Comparison of ENCODE assay signal across 17 cellular contexts in the genomic region with DNA sequence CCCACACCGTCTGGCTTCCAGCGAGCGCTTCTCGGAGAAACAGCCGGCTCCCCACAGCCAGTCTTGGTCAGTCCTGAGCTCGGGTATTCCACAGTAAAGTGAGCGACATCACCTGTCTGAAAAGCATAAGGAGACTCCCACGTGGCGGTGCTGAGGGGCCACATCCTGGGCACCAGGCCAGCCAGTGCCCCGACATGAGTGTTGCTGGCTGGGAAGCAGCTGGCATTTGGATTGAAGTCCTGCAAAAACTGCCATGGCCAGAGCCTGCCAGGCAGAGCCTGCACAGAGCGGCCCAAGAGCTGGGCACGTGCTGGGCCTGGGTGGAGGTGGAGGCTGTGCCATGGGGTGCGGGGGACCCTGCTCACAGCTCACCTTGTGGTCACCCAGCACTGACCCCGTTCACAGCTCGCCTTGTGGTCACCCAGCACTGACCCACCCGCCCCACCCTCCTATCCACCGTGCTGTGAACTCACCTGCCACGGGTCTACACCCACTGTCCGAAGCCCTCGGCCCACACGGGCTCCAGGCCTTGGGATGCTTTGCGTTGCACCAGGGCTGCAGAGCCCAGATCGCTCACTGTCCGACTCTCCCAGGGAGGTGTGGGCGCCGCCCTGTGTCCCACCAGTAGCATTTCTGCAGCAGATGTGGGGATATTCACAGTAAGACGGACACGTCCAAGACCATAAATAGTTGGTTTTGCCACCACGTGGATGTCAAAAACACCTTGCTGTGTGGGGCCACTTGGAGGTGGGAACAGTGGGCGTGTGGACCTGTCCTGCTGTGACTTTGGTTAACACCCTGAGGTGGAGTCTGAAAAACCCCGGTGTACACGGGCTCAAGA. TPM values are rescaled to one million over a fixed set of nuclear protein-coding genes. Genes with fewer than 3 reads are reported as not detected.
A peak's percentile ranks its signal among the peaks of the same experiment; 100 is the strongest.
DNase-seq lines count a peak whose midpoint lies in the region; ATAC-seq and TF ChIP-seq lines count a peak whose summit lies in the region.
"Had no signal": no experiment of that assay in that cellular context is flagged by ENCODE, and none has a peak within 500 bp of the region (broad histone marks: within the 10 kb centered on the region; RNA-seq: fewer than 3 reads in every experiment).

No MANE protein-coding gene starts in this region.

- H3T11ph ChIP-seq in H9 (ENCODE audit: low read length): no peak overlapping the region

- peaks cover 33 to 79% (median 73%) of the 10 kb centered on the region in 3 experiments; a peak in 6 of 7 replicates for H3K36me3 Mint-ChIP-seq in H9 (ENCODE audit: insufficient read depth in 1 of 3, low read depth in 3 of 3)

- H3K79me2 ChIP-seq in H9 (ENCODE audit: insufficient read depth, low read length): no peaks in the 10 kb centered on the region

- H2AFZ ChIP-seq in H9 (ENCODE audit: low read length): no peak overlapping the region

- no peak overlapping the region for H2BK15ac ChIP-seq in H9 (ENCODE audit: low read depth, low read length)

- intact Hi-C loops in Right ventricle myocardium inferior (cut with DNase I) (loop anchor here (5.0 kb wide), 1 partner anchor 56 kb away; a partner anchor contains a TSS), lower lobe of right lung (cut with DNase I) (no loop called here), upper lobe of right lung (cut with DNase I) (no loop called here)

- H3K4me3 ChIP-seq in right atrium auricular region (no peak overlapping the region), cardiac muscle cell (no peak overlapping the region), lower lobe of right lung (no peak overlapping the region), upper lobe of right lung (no peak overlapping the region)

- no peak overlapping the region for H2BK120ac ChIP-seq in H9 (ENCODE audit: low read depth, low read length, poor library complexity, severe bottlenecking)

- H3K23me2 ChIP-seq in H9 (ENCODE audit: insufficient read length, low read depth, low read length, poor library complexity, severe bottlenecking): no peaks in the 10 kb centered on the region

- H3K4me1 ChIP-seq in right atrium auricular region: peaks cover 0 to 29% of the 10 kb centered on the region in 2 donors
- peaks cover 18% of the 10 kb centered on the region for H3K4me1 ChIP-seq in cardiac muscle cell (ENCODE audit: low read depth)
- peaks cover 12% of the 10 kb centered on the region for H3K4me1 ChIP-seq in lower lobe of right lung
- H3K4me1 ChIP-seq in upper lobe of right lung: peaks cover 10% of the 10 kb centered on the region
- H3K4me1 ChIP-seq in H9 (ENCODE audit: insufficient read depth, low read length): no peaks in the 10 kb centered on the region
- H3K4me1 ChIP-seq: BE2C had no signal

- H2BK12ac ChIP-seq in H9 (ENCODE audit: insufficient read length, low read depth, low read length): no peak overlapping the region

- no peak overlapping the region for H4K5ac ChIP-seq in H9 (ENCODE audit: insufficient read length, low read depth, low read length)

- no peak overlapping the region for H4K8ac ChIP-seq in H9 (replicated peaks; ENCODE audit: insufficient read length, low read depth, low read length)

- DNase-seq in Right ventricle myocardium inferior (ENCODE audit: missing footprints) (no peak), right atrium auricular region (ENCODE audit: low spot score) (no peak), cardiac muscle cell (ENCODE audit: low read depth in 1 of 2, low spot score in 1 of 2) (no peak), lower lobe of right lung (no peak), upper lobe of right lung (peak; percentile 79), GM19238 (ENCODE audit: insufficient read length, low spot score) (no peak), H9 (no peak)
- DNase-seq: 8988T; BE2C; CD4-positive, alpha-beta T cell; NCI-H1105; NCI-H187; NCI-H2171 treated with DMSO at 0.1 percent for 48 hours; NCI-H446 treated with DMSO at 0.1 percent for 48 hours; NCI-H748 treated with DMSO at 0.1 percent for 48 hours had no signal

- no peak overlapping the region for H3K4ac ChIP-seq in H9 (ENCODE audit: low read depth, low read length)

- H3K9ac ChIP-seq in H9 (ENCODE audit: extremely low read depth, insufficient read length, low read length): no peak overlapping the region

- no peak overlapping the region for H3K56ac ChIP-seq in H9 (ENCODE audit: insufficient read length, low read depth, low read length)

- no peak overlapping the region for H2BK5ac ChIP-seq in H9 (ENCODE audit: insufficient read length, low read length)

- no peaks in the 10 kb centered on the region for H3K79me1 ChIP-seq in H9 (ENCODE audit: insufficient read depth, low read depth, low read length, poor library complexity, severe bottlenecking)

- no peaks in the 10 kb centered on the region for H3K9me3 Mint-ChIP-seq in H9
- H3K9me3 Mint-ChIP-seq: CD4-positive, alpha-beta T cell had no signal

- H2BK20ac ChIP-seq in H9 (ENCODE audit: low read depth, low read length, poor library complexity, severe bottlenecking): no peak overlapping the region

- H3K4me2 ChIP-seq in H9 (ENCODE audit: insufficient read depth, insufficient read length, low read length): no peak overlapping the region

- no CpG with 5 or more reads among the region's 32 CpGs for WGBS in H9 (ENCODE audit: extremely low coverage, insufficient read length, low lambda C conversion rate)

- no peak overlapping the region for H4K91ac ChIP-seq in H9 (ENCODE audit: insufficient read length, low read depth, low read length)

- ATAC-seq in Right ventricle myocardium inferior: peak; percentile 52
- ATAC-seq in lower lobe of right lung: peak; percentile 53 to 61
- ATAC-seq in upper lobe of right lung: peak; percentile 48
- no peak for ATAC-seq in GM21447 (IDR thresholded peaks at IDR 0.05; ENCODE audit: unreplicated experiment)
- ATAC-seq: HepG2 had no signal

- no peaks in the 10 kb centered on the region for H3K9me3 ChIP-seq in right atrium auricular region
- no peaks in the 10 kb centered on the region for H3K9me3 ChIP-seq in cardiac muscle cell (ENCODE audit: low read depth)
- H3K9me3 ChIP-seq in lower lobe of right lung: no peaks in the 10 kb centered on the region
- H3K9me3 ChIP-seq in upper lobe of right lung: no peaks in the 10 kb centered on the region
- H3K9me3 ChIP-seq in H9 (ENCODE audit: control insufficient read depth, low read depth, low read length): no peaks in the 10 kb centered on the region
- H3K9me3 ChIP-seq: BE2C had no signal

- H4K20me1 ChIP-seq in H9 (ENCODE audit: control insufficient read depth, insufficient read depth, insufficient read length): no peaks in the 10 kb centered on the region

- H2AK5ac ChIP-seq in H9 (ENCODE audit: insufficient read length, low read length): no peak overlapping the region

- no peaks in the 10 kb centered on the region for H3K4me1 Mint-ChIP-seq in H9

- H3K18ac ChIP-seq in H9 (ENCODE audit: insufficient read length, low read depth, low read length): no peak overlapping the region

- TF ChIP-seq CTCF in right atrium auricular region (IDR thresholded peaks at IDR 0.05): no peak
- no peak for TF ChIP-seq CTCF in cardiac muscle cell (IDR thresholded peaks at IDR 0.05; ENCODE audit: low read depth, low read length)
- no peak for TF ChIP-seq CTCF in lower lobe of right lung (IDR thresholded peaks at IDR 0.05)
- no peak for TF ChIP-seq CTCF in upper lobe of right lung (IDR thresholded peaks at IDR 0.05)
- no peak for TF ChIP-seq CTCF in H9 (conservative IDR thresholded peaks at IDR 0.05)

- H3K27ac ChIP-seq in right atrium auricular region: no peak overlapping the region
- H3K27ac ChIP-seq in cardiac muscle cell: peak overlapping the region; percentile 71
- H3K27ac ChIP-seq in lower lobe of right lung: no peak overlapping the region
- no peak overlapping the region for H3K27ac ChIP-seq in upper lobe of right lung
- H3K27ac ChIP-seq in H9 (ENCODE audit: insufficient read length, low read depth, low read length): no peak overlapping the region

- H3K27me3 ChIP-seq in right atrium auricular region (no peaks in the 10 kb centered on the region), cardiac muscle cell (no peaks in the 10 kb centered on the region), lower lobe of right lung (ENCODE audit: low read depth) (no peaks in the 10 kb centered on the region), upper lobe of right lung (no peaks in the 10 kb centered on the region), H9 (ENCODE audit: insufficient read depth, low read length) (no peaks in the 10 kb centered on the region)
- H3K27me3 ChIP-seq: BE2C had no signal

- H3K27me3 Mint-ChIP-seq in H9 (ENCODE audit: low read depth): no peaks in the 10 kb centered on the region
- H3K27me3 Mint-ChIP-seq: CD4-positive, alpha-beta T cell had no signal

- H3K27ac Mint-ChIP-seq in H9: 0 out of 7 replicates have a peak overlapping the region, but pooled peaks of 1 of the 3 experiments have one; percentile 87
- H3K27ac Mint-ChIP-seq: CD4-positive, alpha-beta T cell had no signal

- H3K14ac ChIP-seq in H9 (ENCODE audit: insufficient read depth, low read length): no peak overlapping the region

- H3K4me3 Mint-ChIP-seq in H9: no peak overlapping the region
- H3K4me3 Mint-ChIP-seq: CD4-positive, alpha-beta T cell had no signal

- H3K36me3 ChIP-seq in right atrium auricular region (peaks cover 29% of the 10 kb centered on the region), cardiac muscle cell (peaks cover 61% of the 10 kb centered on the region), lower lobe of right lung (peaks cover 12% of the 10 kb centered on the region), upper lobe of right lung (peaks cover 6% of the 10 kb centered on the region)
- H3K36me3 ChIP-seq: BE2C had no signal

- H3K23ac ChIP-seq in H9 (ENCODE audit: insufficient read length, low read depth, low read length): no peak overlapping the region

RNA-seq across cellular contexts. Expression of a gene that starts 48.8 kb away (rescaled TPM):
- total RNA-seq in Right ventricle myocardium inferior (91.1 TPM), right atrium auricular region (10 to 100 TPM; 68.3 to 89.6 TPM), cardiac muscle cell (54.3 and 59.3 TPM in 2 replicates), lower lobe of right lung (60.2 TPM), upper lobe of right lung (65.0 TPM), H9 (2021) (27.8 and 28.8 TPM in 2 replicates)
- polyA plus RNA-seq in cardiac muscle cell: 65.0 and 86.8 TPM in 2 replicates

RNA-seq across cellular contexts. Expression of a gene that starts 56.4 kb away (rescaled TPM):
- total RNA-seq in Right ventricle myocardium inferior (181 TPM), right atrium auricular region (100 to 1,000 TPM in 1 of 2 donors, 10 to 100 TPM in 1; 55.2 to 119 TPM), cardiac muscle cell (639 and 805 TPM in 2 replicates), lower lobe of right lung (23.5 TPM), upper lobe of right lung (29.3 TPM), H9 (2021) (145 and 148 TPM in 2 replicates)
- 677 and 781 TPM in 2 replicates for polyA plus RNA-seq in cardiac muscle cell
